ENCODE assay signal across 2 cellular contexts in the genomic region with DNA sequence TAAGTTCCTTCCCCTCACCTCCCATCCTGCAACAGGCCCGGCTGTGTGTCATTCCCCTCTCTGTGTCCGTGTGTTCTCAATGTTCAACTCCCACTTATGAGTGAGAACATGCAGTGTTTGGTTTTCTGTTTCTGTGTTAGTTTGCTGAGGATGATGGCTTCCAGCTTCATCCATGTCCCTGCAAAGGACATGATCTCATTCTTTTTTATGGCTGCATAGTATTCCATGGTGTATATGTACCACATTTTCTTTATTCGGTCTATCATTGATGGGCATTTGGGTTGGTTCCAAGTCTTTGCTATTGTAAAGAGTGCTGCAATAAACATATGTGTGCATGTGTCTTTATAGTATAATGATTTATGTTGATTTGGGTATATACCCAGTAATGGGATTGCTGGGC.
DNase-seq lines count a peak whose midpoint lies in the region; TF ChIP-seq lines count a peak whose summit lies in the region.
"Not testable (repeated sequence)": the region's sequence is repeated elsewhere in the genome, so short reads cannot be mapped to it uniquely, and the experiment has no call there.

No MANE protein-coding gene starts in this region.

- H3K27ac Mint-ChIP-seq in osteocyte (ENCODE audit: unreplicated experiment), result peak overlapping the region; percentile 41

- not testable (repeated sequence) for H3K27ac ChIP-seq in HEK293 (ENCODE audit: extremely low read depth, low read depth, low read length)

- H3K36me3 Mint-ChIP-seq in osteocyte (ENCODE audit: unreplicated experiment), result not testable (repeated sequence)

- H3K4me1 Mint-ChIP-seq in osteocyte (ENCODE audit: unreplicated experiment), result peaks cover 26% of the 10 kb centered on the region

- not testable (repeated sequence) for H3K4me3 Mint-ChIP-seq in osteocyte (ENCODE audit: unreplicated experiment)

- H3K36me3 ChIP-seq in HEK293 (ENCODE audit: control insufficient read depth in 2 of 2, insufficient read depth in 1 of 2, low read length in 2 of 2), result not testable (repeated sequence)

- POLR2A ChIA-PET in HEK293 (lab: Yijun Ruan, JAX), result not testable (repeated sequence)

- not testable (repeated sequence) for H3K4me3 ChIP-seq in HEK293 (ENCODE audit: low read depth, low read length)

- H3K27me3 Mint-ChIP-seq in osteocyte (ENCODE audit: unreplicated experiment), result not testable (repeated sequence)

- not testable (repeated sequence) for TF ChIP-seq CTCF in HEK293 (tag by site-specific recombination; IDR thresholded peaks at IDR 0.05); osteocyte (IDR thresholded peaks at IDR 0.05)

- H3K9me3 ChIP-seq in HEK293 (ENCODE audit: control insufficient read depth, insufficient read depth, low read depth, low read length), result not testable (repeated sequence)

- H3K9me3 Mint-ChIP-seq in osteocyte (ENCODE audit: unreplicated experiment), result not testable (repeated sequence)

- CTCF ChIA-PET in HEK293 (lab: Yijun Ruan, JAX), result not testable (repeated sequence)

- not testable (repeated sequence) for H3K4me1 ChIP-seq in HEK293 (ENCODE audit: control insufficient read depth, insufficient read depth, low read length)

- DNase-seq in osteocyte (ENCODE audit: extremely low spot score, unreplicated experiment), result not testable (repeated sequence)

TF ChIP-seq in HEK293, 187 proteins besides CTCF, POLR2A, EP300 and RAD21:
- TF ChIP-seq ZNF146 (tag by site-specific recombination; IDR thresholded peaks at IDR 0.05), result peak; percentile 86
- TF ChIP-seq, protein P1, sequence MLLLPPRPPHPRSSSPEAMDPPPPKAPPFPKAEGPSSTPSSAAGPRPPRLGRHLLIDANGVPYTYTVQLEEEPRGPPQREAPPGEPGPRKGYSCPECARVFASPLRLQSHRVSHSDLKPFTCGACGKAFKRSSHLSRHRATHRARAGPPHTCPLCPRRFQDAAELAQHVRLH (tag by site-specific recombination; IDR thresholded peaks at IDR 0.05), result peak; percentile 68
